In genomic region chr1:19353596-19353995, GRCh38 we compare ENCODE assay signal across 1 cellular context.
TF ChIP-seq lines count a peak whose summit lies in the region.

No MANE protein-coding gene starts in this region.

TF ChIP-seq in HEK293, 187 proteins besides CTCF, POLR2A, EP300 and RAD21 (continued from another document):
- no peak for TF ChIP-seq PRDM2 (tag by site-specific recombination; IDR thresholded peaks at IDR 0.05; ENCODE audit: borderline replicate concordance)
- no peak for TF ChIP-seq ZNF324 (tag by site-specific recombination; IDR thresholded peaks at IDR 0.05)
- no peak for TF ChIP-seq HOXD13 (CRISPR knock-in tag; IDR thresholded peaks at IDR 0.05; ENCODE audit: borderline replicate concordance)
- no peak for TF ChIP-seq KLF7 (tag by site-specific recombination; IDR thresholded peaks at IDR 0.05; ENCODE audit: borderline replicate concordance)
- peak; percentile 79 for TF ChIP-seq ZIC2 (tag by site-specific recombination; IDR thresholded peaks at IDR 0.05)
